ENCODE assay signal across 9 cellular contexts in genomic region chr3:181726351-181727121, GRCh38. TPM values are rescaled to one million over a fixed set of nuclear protein-coding genes. Genes with fewer than 3 reads are reported as not detected.
A peak's percentile ranks its signal among the peaks of the same experiment; 100 is the strongest.
DNase-seq lines count a peak whose midpoint lies in the region; ATAC-seq and TF ChIP-seq lines count a peak whose summit lies in the region.
"Had no signal": no experiment of that assay in that cellular context is flagged by ENCODE, and none has a peak within 500 bp of the region (broad histone marks: within the 10 kb centered on the region; RNA-seq: fewer than 3 reads in every experiment).

No MANE protein-coding gene starts in this region.

- CTCF ChIA-PET in activated CD4-positive, alpha-beta memory T cell treated with anti-CD3 and anti-CD28 coated beads, Interleukin-2, amount 10 ng/mL, durations not matched to agents 7 days and 5 days (lab: Charles Lee): interaction anchor here (0.7 to 2.9 kb wide), 7 partner anchors 16 to 1931 kb away, joined by 3 to 17 read pairs (median 5); no protein-coding TSS in a partner anchor

- no peaks in the 10 kb centered on the region for H3K9me3 ChIP-seq in iPS-18c (ENCODE audit: control insufficient read depth, insufficient read depth, low read length)

- no peak for DNase-seq in T-helper 2 cell treated with Interferon-gamma antibody and Interleukin-4, amounts not matched to agents 5 μg/mL and 100 μg/mL, for 36 hours (ENCODE audit: low spot score)
- DNase-seq in T-helper 2 cell (no peak), HT-29 (ENCODE audit: low spot score) (no peak), omental fat pad (ENCODE audit: low spot score) (no peak)
- DNase-seq in activated CD4-positive, alpha-beta memory T cell treated with anti-CD3 and anti-CD28 coated beads, Interleukin-2, amount 10 ng/mL, durations not matched to agents 7 days and 5 days: no peak
- no peak for DNase-seq in stimulated activated naive B cell treated with anti-CD40 and anti-IgM and Interleukin-4, amounts not matched to agents 10 μg/mL and 1 μg/mL and 100 μg/mL, for 72 hours

- H3K4me3 Mint-ChIP-seq in T-helper 2 cell treated with Interferon-gamma antibody and Interleukin-4, amounts not matched to agents 5 μg/mL and 100 μg/mL, for 36 hours: peak overlapping the region; percentile 49
- peak overlapping the region; percentile 21 for H3K4me3 Mint-ChIP-seq in activated CD4-positive, alpha-beta memory T cell treated with anti-CD3 and anti-CD28 coated beads, Interleukin-2, amount 10 ng/mL, durations not matched to agents 7 days and 5 days
- H3K4me3 Mint-ChIP-seq in stimulated activated naive B cell treated with anti-CD40 and anti-IgM and Interleukin-4, amounts not matched to agents 10 μg/mL and 1 μg/mL and 100 μg/mL, for 72 hours: peak overlapping the region; percentile 75 to 84

- H3K9me3 Mint-ChIP-seq in T-helper 2 cell treated with Interferon-gamma antibody and Interleukin-4, amounts not matched to agents 5 μg/mL and 100 μg/mL, for 36 hours: peaks cover 7% of the 10 kb centered on the region
- H3K9me3 Mint-ChIP-seq in activated CD4-positive, alpha-beta memory T cell treated with anti-CD3 and anti-CD28 coated beads, Interleukin-2, amount 10 ng/mL, durations not matched to agents 7 days and 5 days: peaks cover 3% of the 10 kb centered on the region
- peaks cover 7 to 8% of the 10 kb centered on the region in 2 donors for H3K9me3 Mint-ChIP-seq in stimulated activated naive B cell treated with anti-CD40 and anti-IgM and Interleukin-4, amounts not matched to agents 10 μg/mL and 1 μg/mL and 100 μg/mL, for 72 hours

- POLR2A ChIA-PET in activated CD4-positive, alpha-beta memory T cell treated with anti-CD3 and anti-CD28 coated beads, Interleukin-2, amount 10 ng/mL, durations not matched to agents 7 days and 5 days (lab: Charles Lee): no interaction called here

- peaks cover 6% of the 10 kb centered on the region for H3K4me1 Mint-ChIP-seq in T-helper 2 cell treated with Interferon-gamma antibody and Interleukin-4, amounts not matched to agents 5 μg/mL and 100 μg/mL, for 36 hours (ENCODE audit: low read depth)
- H3K4me1 Mint-ChIP-seq in activated CD4-positive, alpha-beta memory T cell treated with anti-CD3 and anti-CD28 coated beads, Interleukin-2, amount 10 ng/mL, durations not matched to agents 7 days and 5 days: peaks cover 3% of the 10 kb centered on the region
- H3K4me1 Mint-ChIP-seq in stimulated activated naive B cell treated with anti-CD40 and anti-IgM and Interleukin-4, amounts not matched to agents 10 μg/mL and 1 μg/mL and 100 μg/mL, for 72 hours: peaks cover 8 to 17% of the 10 kb centered on the region in 2 donors

- no peak for ATAC-seq in stimulated activated naive B cell treated with anti-CD40 and anti-IgM and Interleukin-4, amounts not matched to agents 10 μg/mL and 1 μg/mL and 100 μg/mL, for 72 hours (replicated peaks)
- ATAC-seq in omental fat pad (ENCODE audit: low FRiP score) (no peak), HG02852 (IDR thresholded peaks at IDR 0.05; ENCODE audit: unreplicated experiment) (no peak)

- H3K27ac Mint-ChIP-seq in T-helper 2 cell treated with Interferon-gamma antibody and Interleukin-4, amounts not matched to agents 5 μg/mL and 100 μg/mL, for 36 hours: no peak overlapping the region
- peak overlapping the region; percentile 35 for H3K27ac Mint-ChIP-seq in activated CD4-positive, alpha-beta memory T cell treated with anti-CD3 and anti-CD28 coated beads, Interleukin-2, amount 10 ng/mL, durations not matched to agents 7 days and 5 days
- peak overlapping the region; percentile 82 for H3K27ac Mint-ChIP-seq in stimulated activated naive B cell treated with anti-CD40 and anti-IgM and Interleukin-4, amounts not matched to agents 10 μg/mL and 1 μg/mL and 100 μg/mL, for 72 hours

- H3K4me3 ChIP-seq in iPS-18c (ENCODE audit: insufficient read depth, low read depth, low read length): peak overlapping the region; percentile 55; the same call in 1 of the 2 replicates
- H3K4me3 ChIP-seq: BLaER1 had no signal

- H3K36me3 Mint-ChIP-seq in T-helper 2 cell treated with Interferon-gamma antibody and Interleukin-4, amounts not matched to agents 5 μg/mL and 100 μg/mL, for 36 hours (ENCODE audit: low read depth): peaks cover 8% of the 10 kb centered on the region
- H3K36me3 Mint-ChIP-seq in activated CD4-positive, alpha-beta memory T cell treated with anti-CD3 and anti-CD28 coated beads, Interleukin-2, amount 10 ng/mL, durations not matched to agents 7 days and 5 days (ENCODE audit: low read depth): peaks cover 18% of the 10 kb centered on the region
- peaks cover 2 to 16% of the 10 kb centered on the region in 2 donors for H3K36me3 Mint-ChIP-seq in stimulated activated naive B cell treated with anti-CD40 and anti-IgM and Interleukin-4, amounts not matched to agents 10 μg/mL and 1 μg/mL and 100 μg/mL, for 72 hours

- TF ChIP-seq CTCF in omental fat pad (IDR thresholded peaks at IDR 0.05): no peak

- peaks cover 94% of the 10 kb centered on the region for H3K27me3 Mint-ChIP-seq in T-helper 2 cell treated with Interferon-gamma antibody and Interleukin-4, amounts not matched to agents 5 μg/mL and 100 μg/mL, for 36 hours (ENCODE audit: low read depth)
- peaks cover 89% of the 10 kb centered on the region for H3K27me3 Mint-ChIP-seq in activated CD4-positive, alpha-beta memory T cell treated with anti-CD3 and anti-CD28 coated beads, Interleukin-2, amount 10 ng/mL, durations not matched to agents 7 days and 5 days
- peaks cover 88 to 95% of the 10 kb centered on the region in 2 donors for H3K27me3 Mint-ChIP-seq in stimulated activated naive B cell treated with anti-CD40 and anti-IgM and Interleukin-4, amounts not matched to agents 10 μg/mL and 1 μg/mL and 100 μg/mL, for 72 hours

RNA-seq across cellular contexts. Expression of gene SOX2, which starts 14.8 kb away (rescaled TPM):
- not detected for total RNA-seq in activated CD4-positive, alpha-beta memory T cell treated with anti-CD3 and anti-CD28 coated beads, Interleukin-2, amount 10 ng/mL, durations not matched to agents 7 days and 5 days
- total RNA-seq in HT-29 (2014; rRNA removed; shearing (Covaris generic)): not detected in 2 replicates
- not detected for total RNA-seq in omental fat pad

Comparison
In these comparisons a context has a peak if more than half of its experiments do, and no peak if none do; other contexts are left out.
1. H3K4me3 Mint-ChIP-seq: peak in every context shown above with its lines; median percentile 80 in stimulated activated naive B cell treated with anti-CD40 and anti-IgM and Interleukin-4, amounts not matched to agents 10 μg/mL and 1 μg/mL and 100 μg/mL, for 72 hours; 49 in T-helper 2 cell treated with Interferon-gamma antibody and Interleukin-4, amounts not matched to agents 5 μg/mL and 100 μg/mL, for 36 hours; 21 in activated CD4-positive, alpha-beta memory T cell treated with anti-CD3 and anti-CD28 coated beads, Interleukin-2, amount 10 ng/mL, durations not matched to agents 7 days and 5 days.